ENCODE assay signal across 11 cellular contexts in the genomic region with DNA sequence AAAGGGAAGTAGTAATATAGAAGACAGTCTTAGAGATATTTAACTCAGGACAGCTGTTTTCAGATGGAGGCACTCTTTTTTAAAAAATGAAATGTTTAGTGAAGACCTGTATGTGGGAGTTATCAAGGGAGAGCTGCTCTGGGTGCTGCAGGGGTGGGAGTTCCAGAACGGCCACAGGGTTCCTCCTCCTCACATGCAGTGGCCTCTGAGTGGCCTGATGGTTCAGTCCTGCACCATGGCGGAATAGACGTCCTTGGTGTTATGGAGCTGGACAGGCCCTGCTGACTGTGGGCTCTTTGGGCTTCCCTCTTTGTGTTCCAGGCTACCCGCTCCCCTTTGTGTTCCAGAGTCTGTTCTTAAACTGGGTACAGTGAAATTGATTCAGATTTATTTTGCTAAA.
"Had no signal": no experiment of that assay in that cellular context is flagged by ENCODE, and none has a peak within 500 bp of the region (broad histone marks: within the 10 kb centered on the region; RNA-seq: fewer than 3 reads in every experiment).

No MANE protein-coding gene starts in this region.

- H3K4me1 ChIP-seq: HAP-1 had no signal

- H3K27ac Mint-ChIP-seq: GM23338, H9, HFFc6 had no signal

- H3K9ac ChIP-seq: GM23248 had no signal

- H3K4me3 Mint-ChIP-seq: GM23338, H9, HFFc6 had no signal

- H3K4me3 ChIP-seq: GM23248, GM23338, HAP-1 had no signal

- ATAC-seq: GM23338, HCT116 had no signal

- FAIRE-seq: H1, H54 had no signal

- H3K27ac ChIP-seq: GM23248 had no signal

- H3K4me2 ChIP-seq: GM23338 had no signal

- H3K36me3 ChIP-seq: HAP-1 had no signal

- H3K9me3 ChIP-seq: HAP-1 had no signal

- H2AFZ ChIP-seq: GM23248, GM23338 had no signal

- H3K9me3 Mint-ChIP-seq: GM23338, H9, HFFc6 had no signal

- DNase-seq: GM23248, GOT3, H7, HCEC 1CT, HFFc6 had no signal
